Comparison of ENCODE assay signal across 10 cellular contexts in genomic region chr14:61470261-61470953, GRCh38.
DNase-seq lines count a peak whose midpoint lies in the region; ATAC-seq, FAIRE-seq and TF ChIP-seq lines count a peak whose summit lies in the region.
"Had no signal": no experiment of that assay in that cellular context is flagged by ENCODE, and none has a peak within 500 bp of the region (broad histone marks: within the 10 kb centered on the region; RNA-seq: fewer than 3 reads in every experiment).

No MANE protein-coding gene starts in this region.

- peak overlapping the region; percentile 59 for H3K9ac ChIP-seq in fibroblast of lung (ENCODE audit: insufficient read depth, low read length)

- H3K4me1 ChIP-seq in fibroblast of lung (ENCODE audit: control insufficient read depth, extremely low read depth, insufficient read depth, low read length), result peaks cover 32% of the 10 kb centered on the region

- DNase-seq in AG20443 (ENCODE audit: low spot score) (peak; percentile 51), HS-27A (ENCODE audit: low read depth) (peak; percentile 89), T-cell (no peak), fibroblast of lung (ENCODE audit: low read depth in 2 of 2) (peak; percentile 97 to 99), retinal pigment epithelial cell (ENCODE audit: low read depth) (peak; percentile 97), GM19239 (ENCODE audit: insufficient read length, low spot score) (no peak), NK-92 (lab: John Stamatoyannopoulos, UW; ENCODE audit: unreplicated experiment) (no peak)
- DNase-seq: pancreas had no signal

- H3K36me3 Mint-ChIP-seq in T-cell, result peaks cover 28% of the 10 kb centered on the region

- no peaks in the 10 kb centered on the region for H3K9me3 ChIP-seq in fibroblast of lung (ENCODE audit: control insufficient read depth, insufficient read depth, low read depth, low read length)
- H3K9me3 ChIP-seq: pancreas had no signal

- POLR2A ChIA-PET in T-cell (lab: Charles Lee), result interaction anchor here (0.9 to 1.5 kb wide), 3 partner anchors 8 to 29 kb away, joined by 3 to 6 read pairs (median 3); no protein-coding TSS in a partner anchor

- peak overlapping the region in 1 of 4 experiments; percentile 11 for H3K4me3 ChIP-seq in fibroblast of lung (replicated peaks in 1 of 4; ENCODE audit: control extremely low read depth in 1 of 4, insufficient read depth in 1 of 4, low read depth in 3 of 4, low read length in 4 of 4)
- peak overlapping the region; percentile 19 for H3K4me3 ChIP-seq in retinal pigment epithelial cell (ENCODE audit: low read length)
- H3K4me3 ChIP-seq: pancreas had no signal

- H3K4me2 ChIP-seq in fibroblast of lung (ENCODE audit: extremely low read depth, insufficient read depth, low read length), result peak overlapping the region; percentile 81

- peaks cover 94 to 96% (median 96%) of the 10 kb centered on the region in 3 donors for H3K4me1 Mint-ChIP-seq in T-cell

- no peaks in the 10 kb centered on the region for H4K20me1 ChIP-seq in fibroblast of lung (ENCODE audit: control insufficient read depth, extremely low read depth, insufficient read depth, low read length)

- peak overlapping the region; percentile 89 for H3K27ac ChIP-seq in fibroblast of lung (ENCODE audit: insufficient read depth, low read length)
- H3K27ac ChIP-seq: HL-60 had no signal

- CTCF ChIA-PET in T-cell (lab: Charles Lee), result interaction anchor here (0.5 to 1.5 kb wide), 6 partner anchors 9 to 261 kb away, joined by 3 to 6 read pairs (median 4); no protein-coding TSS in a partner anchor

- H3K27me3 ChIP-seq in fibroblast of lung (ENCODE audit: control insufficient read depth, insufficient read depth, low read length), result no peaks in the 10 kb centered on the region
- H3K27me3 ChIP-seq: pancreas had no signal

- no peak for FAIRE-seq in GM19239 (lab: Jason Lieb, UNC)
- FAIRE-seq: pancreas had no signal

- H3K27me3 Mint-ChIP-seq in T-cell, result no peaks in the 10 kb centered on the region

- no peak for ATAC-seq in T-cell (replicated peaks in 1 of 4)
- no peak for ATAC-seq in HG02884 (IDR thresholded peaks at IDR 0.05; ENCODE audit: unreplicated experiment)

- no peak overlapping the region for H2AFZ ChIP-seq in fibroblast of lung (ENCODE audit: low read length)

- no peaks in the 10 kb centered on the region for H3K9me3 Mint-ChIP-seq in T-cell

- H3K27ac Mint-ChIP-seq in T-cell, result peak overlapping the region; percentile 96

- no peaks in the 10 kb centered on the region for H3K79me2 ChIP-seq in fibroblast of lung (ENCODE audit: control insufficient read depth, insufficient read depth, low read length)

- TF ChIP-seq CTCF in fibroblast of lung (conservative IDR thresholded peaks at IDR 0.05 in 1 of 2, IDR thresholded peaks at IDR 0.05 in 1 of 2; ENCODE audit: low read depth in 1 of 2, low read length in 2 of 2) (peak; percentile 20 to 39), retinal pigment epithelial cell (conservative IDR thresholded peaks at IDR 0.05; ENCODE audit: low read depth, low read length) (peak; percentile 54)

- H3K36me3 ChIP-seq in fibroblast of lung (ENCODE audit: control insufficient read depth, insufficient read depth, low read length), result no peaks in the 10 kb centered on the region
- H3K36me3 ChIP-seq: pancreas had no signal

- peak overlapping the region; percentile 78 to 89 (median 84) for H3K4me3 Mint-ChIP-seq in T-cell

Comparison
In these comparisons a context has a peak if more than half of its experiments do, and no peak if none do; other contexts are left out.
1. DNase-seq: peak in AG20443 (single experiment), HS-27A (single experiment), fibroblast of lung (2 of 2) and retinal pigment epithelial cell (single experiment); none in T-cell (0 of 34), GM19239 (single experiment) and NK-92 (single experiment).